ENCODE assay signal across 1 cellular context in genomic region chr9:15552641-15553527, GRCh38.
TF ChIP-seq lines count a peak whose summit lies in the region.

CCDC171 (plus strand) TSS chr9:15553043; CDS start chr9:15564089, 11,046 bp downstream.

TF ChIP-seq in K562, 482 proteins besides CTCF, POLR2A, EP300 and RAD21 (continued from another document and continues in another):
- TF ChIP-seq PKNOX1 (IDR thresholded peaks at IDR 0.05): 0 out of 2 replicates have a peak, but pooled peaks have one; percentile 28
- TF ChIP-seq ATF1 (CRISPR knock-in tag; IDR thresholded peaks at IDR 0.05): no peak
- 0 out of 2 replicates have a peak, but pooled peaks have one; percentile 42 for TF ChIP-seq ATF1 (tag; IDR thresholded peaks at IDR 0.05)
- peak; percentile 10; the same call in 1 of the 2 replicates for TF ChIP-seq TFAP4 (CRISPR knock-in tag; IDR thresholded peaks at IDR 0.05; ENCODE audit: borderline replicate concordance)
- TF ChIP-seq PHF20 (IDR thresholded peaks at IDR 0.05; ENCODE audit: partially characterized antibody): peak; percentile 36
- TF ChIP-seq CEBPG (CRISPR knock-in tag; IDR thresholded peaks at IDR 0.05): no peak
- TF ChIP-seq CEBPG (tag; conservative IDR thresholded peaks at IDR 0.05 in 1 of 2, IDR thresholded peaks at IDR 0.05 in 1 of 2): no peak
- TF ChIP-seq ZMIZ1 (IDR thresholded peaks at IDR 0.05; ENCODE audit: low read depth in 2 of 2, low read length in 2 of 2): no peak
- no peak for TF ChIP-seq BDP1 (IDR thresholded peaks at IDR 0.05; ENCODE audit: insufficient read depth, insufficient read length)
- TF ChIP-seq ZBTB40 (IDR thresholded peaks at IDR 0.05): 0 out of 2 replicates have a peak, but pooled peaks have one; percentile 14
- TF ChIP-seq ZBTB40 (CRISPR knock-in tag; IDR thresholded peaks at IDR 0.05): no peak
- peak; percentile 81 for TF ChIP-seq RBFOX2 (IDR thresholded peaks at IDR 0.05; ENCODE audit: low read depth, low read length)
- TF ChIP-seq MYC (IDR thresholded peaks at IDR 0.05; ENCODE audit: low read depth, low read length): peak; percentile 48; the same call in 1 of the 2 replicates
- TF ChIP-seq MYC (CRISPR knock-in tag; IDR thresholded peaks at IDR 0.05; ENCODE audit: borderline replicate concordance, low read depth): no peak
- 0 out of 2 replicates have a peak, but pooled peaks have one; percentile 24 for TF ChIP-seq ZNF431 (CRISPR knock-in tag; IDR thresholded peaks at IDR 0.05)
- peak; percentile 52; the same call in 1 of the 2 replicates for TF ChIP-seq TOE1 (IDR thresholded peaks at IDR 0.05; ENCODE audit: borderline replicate concordance)
- no peak for TF ChIP-seq TOE1 (CRISPR knock-in tag; IDR thresholded peaks at IDR 0.05; ENCODE audit: borderline replicate concordance, low read depth)
- no peak for TF ChIP-seq ZNF639 (CRISPR knock-in tag; conservative IDR thresholded peaks at IDR 0.05 in 1 of 2, IDR thresholded peaks at IDR 0.05 in 1 of 2)
- no peak for TF ChIP-seq AFF1 (IDR thresholded peaks at IDR 0.05; ENCODE audit: low read depth in 1 of 2, partially characterized antibody in 2 of 2)
- peak; percentile 94 to 95 for TF ChIP-seq NRF1 (conservative IDR thresholded peaks at IDR 0.05 in 1 of 2, IDR thresholded peaks at IDR 0.05 in 1 of 2)
- TF ChIP-seq NUFIP1 (IDR thresholded peaks at IDR 0.05; ENCODE audit: partially characterized antibody): no peak
- peak; percentile 81 for TF ChIP-seq POLR2G (IDR thresholded peaks at IDR 0.05; ENCODE audit: low read depth, low read length)
- peak; percentile 52 for TF ChIP-seq VEZF1 (CRISPR knock-in tag; IDR thresholded peaks at IDR 0.05)
- 0 out of 2 replicates have a peak, but pooled peaks have one; percentile 16 for TF ChIP-seq BHLHE40 (IDR thresholded peaks at IDR 0.05; ENCODE audit: low read length)
- TF ChIP-seq PURB (CRISPR knock-in tag; IDR thresholded peaks at IDR 0.05; ENCODE audit: low read depth): no peak
- no peak for TF ChIP-seq CEBPB (tag; IDR thresholded peaks at IDR 0.05)
- no peak for TF ChIP-seq RFX5 (IDR thresholded peaks at IDR 0.05; ENCODE audit: low read depth, low read length)
- no peak for TF ChIP-seq ZNF133 (CRISPR knock-in tag; IDR thresholded peaks at IDR 0.05)
- no peak for TF ChIP-seq NELFE (IDR thresholded peaks at IDR 0.05; ENCODE audit: insufficient read depth, insufficient read length)
- TF ChIP-seq SMAD1 (IDR thresholded peaks at IDR 0.05; ENCODE audit: low read depth, low read length, partially characterized antibody): no peak
- TF ChIP-seq ZNF79 (CRISPR knock-in tag; IDR thresholded peaks at IDR 0.05; ENCODE audit: low read depth): no peak
- no peak for TF ChIP-seq GTF2B (IDR thresholded peaks at IDR 0.05; ENCODE audit: extremely low read depth, insufficient read length)
